In genomic region chr2:177165731-177166711, GRCh38 we compare ENCODE assay signal across 8 cellular contexts. TPM values are rescaled to one million over a fixed set of nuclear protein-coding genes. Genes with fewer than 3 reads are reported as not detected.
DNase-seq lines count a peak whose midpoint lies in the region; ATAC-seq and TF ChIP-seq lines count a peak whose summit lies in the region.

No MANE protein-coding gene starts in this region.

- POLR2A ChIA-PET in Panc1 (lab: Charles Lee): interaction anchor here (0.5 to 1.5 kb wide), 2 partner anchors 46 to 276 kb away, joined by 7 to 11 read pairs; partner anchors contain the start of gene HNRNPA3

- no peak for TF ChIP-seq CTCF in CD14-positive monocyte (IDR thresholded peaks at IDR 0.05)
- TF ChIP-seq CTCF in Panc1 (IDR thresholded peaks at IDR 0.05): no peak

- H3K4me1 Mint-ChIP-seq in CD14-positive monocyte: peaks cover 28% of the 10 kb centered on the region

- in situ Hi-C loops in Panc1 (cut with HindIII; ENCODE audit: low pct_unique_long_range_greater_than_20kb, low sequenced_read_pairs): no loop called here

- H3K4me3 ChIP-seq in Panc1 (ENCODE audit: low read depth in 2 of 2, low read length in 2 of 2) (peak overlapping the region; percentile 32 to 57; a peak in 3 of 4 replicates), mucosa of stomach (ENCODE audit: low read length) (peak overlapping the region; percentile 27)
- H3K4me3 ChIP-seq in effector memory CD4-positive, alpha-beta T cell (ENCODE audit: insufficient read depth, low read depth, low read length, poor library complexity, severe bottlenecking): peak overlapping the region; percentile 13

- H3K27me3 Mint-ChIP-seq in CD14-positive monocyte (ENCODE audit: low read depth in 3 of 3): no peaks in the 10 kb centered on the region

- BruUV-seq in Panc1 (replicated peaks; lab: Mats Ljungman, UMichigan): no TSS peak

- peak overlapping the region in 4 of 7 donors; percentile 80 to 90 (median 84) for H3K27ac Mint-ChIP-seq in CD14-positive monocyte

- no peaks in the 10 kb centered on the region for H3K9me3 Mint-ChIP-seq in CD14-positive monocyte

- no peaks in the 10 kb centered on the region for H3K27me3 ChIP-seq in Panc1 (ENCODE audit: control insufficient read depth, insufficient read depth, low read length)
- no peaks in the 10 kb centered on the region for H3K27me3 ChIP-seq in effector memory CD4-positive, alpha-beta T cell (replicated peaks; ENCODE audit: control insufficient read depth, insufficient read depth, low read length, poor library complexity, severe bottlenecking)
- no peaks in the 10 kb centered on the region for H3K27me3 ChIP-seq in mucosa of stomach (ENCODE audit: control insufficient read depth, insufficient read depth, low read length)

- peak; percentile 39 for ATAC-seq in GM18873 (IDR thresholded peaks at IDR 0.05; ENCODE audit: low FRiP score, unreplicated experiment)
- ATAC-seq in HG03064 (IDR thresholded peaks at IDR 0.05; ENCODE audit: low read depth, unreplicated experiment): peak; percentile 50
- ATAC-seq in Panc1: peak; percentile 57

- H3K4me3 Mint-ChIP-seq in CD14-positive monocyte: peak overlapping the region in 1 of 2 donors; percentile 70

- peak overlapping the region; percentile 99 for H3K27ac ChIP-seq in Panc1 (ENCODE audit: low read length)
- H3K27ac ChIP-seq in effector memory CD4-positive, alpha-beta T cell (ENCODE audit: insufficient read depth, low read length, poor library complexity, severe bottlenecking): no peak overlapping the region

- H3K4me1 ChIP-seq in Panc1 (ENCODE audit: control insufficient read depth, insufficient read depth, low read length) (peaks cover 57% of the 10 kb centered on the region), mucosa of stomach (ENCODE audit: control insufficient read depth, insufficient read depth, low read length) (peaks cover 28% of the 10 kb centered on the region)
- H3K4me1 ChIP-seq in effector memory CD4-positive, alpha-beta T cell (ENCODE audit: control insufficient read depth, insufficient read depth, low read length, poor library complexity, severe bottlenecking): peaks cover 11% of the 10 kb centered on the region

- H3K36me3 ChIP-seq in Panc1 (ENCODE audit: control insufficient read depth, insufficient read depth, low read length): no peaks in the 10 kb centered on the region
- H3K36me3 ChIP-seq in effector memory CD4-positive, alpha-beta T cell (ENCODE audit: control insufficient read depth, insufficient read depth, low read length): no peaks in the 10 kb centered on the region
- no peaks in the 10 kb centered on the region for H3K36me3 ChIP-seq in mucosa of stomach (ENCODE audit: control insufficient read depth, insufficient read depth, low read length)

- peak overlapping the region; percentile 77 for H3K9ac ChIP-seq in mucosa of stomach (ENCODE audit: low read length)

- CTCF ChIA-PET in Panc1 (lab: Charles Lee): interaction anchor here (0.9 to 2.4 kb wide), 2 partner anchors 82 to 97 kb away, joined by 3 to 16 read pairs; no protein-coding TSS in a partner anchor

- no peak for DNase-seq in CD14-positive monocyte (ENCODE audit: low spot score)
- no peak for DNase-seq in Panc1 (ENCODE audit: low read depth, low spot score)
- no peak for DNase-seq in effector memory CD4-positive, alpha-beta T cell
- DNase-seq in COR-L47 (lab: John Stamatoyannopoulos, UW): no peak
- DNase-seq in stimulated activated CD4-positive, alpha-beta T cell treated with anti-CD3 and anti-CD28 coated beads, Interleukin-2, amount 100 ng/mL, for 24 hours: no peak

- H3K9me3 ChIP-seq in Panc1 (ENCODE audit: control insufficient read depth, insufficient read depth, low read depth, low read length) (no peaks in the 10 kb centered on the region), mucosa of stomach (ENCODE audit: control insufficient read depth, low read length) (no peaks in the 10 kb centered on the region)
- no peaks in the 10 kb centered on the region for H3K9me3 ChIP-seq in effector memory CD4-positive, alpha-beta T cell (ENCODE audit: control insufficient read depth, low read length)

- H3K36me3 Mint-ChIP-seq in CD14-positive monocyte: peaks cover 0 to 2% of the 10 kb centered on the region in 2 donors

- intact Hi-C loops in CD14-positive monocyte (cut with micrococcal nuclease) (loop anchor here (2.0 to 10.0 kb wide), 7 partner anchors 46 to 449 kb away; partner anchors contain the start of genes HNRNPA3 (in 1 of the 2) and NFE2L2 (in 1 of the 2)), Panc1 (cut with micrococcal nuclease; ENCODE audit: unreplicated experiment) (loop anchor here (2.0 to 10.0 kb wide), 3 partner anchors 47 to 559 kb away; partner anchors contain the start of gene HNRNPA3)

RNA-seq across cellular contexts. Expression of gene HNRNPA3, which starts 46.6 kb away (rescaled TPM):
- 10 to 100 TPM; 26.5 to 43.0 TPM for polyA plus RNA-seq in CD14-positive monocyte
- total RNA-seq in Panc1 (2021; ENCODE audit: unreplicated experiment): 228 TPM
- 326 TPM for polyA plus RNA-seq in Panc1 (2012; ENCODE audit: insufficient read length)
